In the genomic region with DNA sequence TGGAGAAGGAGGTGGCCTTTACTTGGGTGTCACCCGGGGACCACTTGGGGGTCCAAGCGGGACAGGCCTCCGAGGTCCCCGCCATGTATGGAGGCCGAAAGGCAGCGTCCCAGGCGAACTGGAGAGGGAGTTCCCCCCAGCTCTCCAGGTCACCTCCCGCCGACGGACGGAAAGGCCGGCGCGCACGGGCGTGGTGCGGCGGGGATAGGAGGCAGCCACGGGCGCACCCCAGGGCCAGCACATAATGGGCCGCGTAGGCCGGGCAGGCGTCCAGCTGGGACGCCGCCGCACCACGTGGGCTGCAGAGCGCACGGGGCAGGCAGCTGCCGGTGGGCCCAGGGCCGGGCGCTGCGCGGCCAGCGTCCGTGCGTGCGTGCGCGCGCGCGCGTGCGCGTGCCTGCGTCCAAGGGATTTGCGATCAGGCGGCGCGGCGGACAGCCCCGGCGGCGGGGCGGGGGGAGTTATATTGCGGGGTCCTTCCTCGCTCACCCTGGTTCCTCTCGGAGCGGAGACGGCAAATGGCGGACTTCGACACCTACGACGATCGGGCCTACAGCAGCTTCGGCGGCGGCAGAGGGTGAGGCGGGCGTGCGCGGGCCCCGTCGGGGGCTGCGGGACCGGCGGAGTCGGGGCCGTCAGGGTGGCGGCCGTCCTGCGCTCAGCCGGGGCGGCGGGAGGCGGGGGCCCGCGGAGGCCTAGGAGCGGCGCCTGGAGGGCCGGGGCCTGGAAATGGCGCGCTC, we compare ENCODE assay signal across 8 cellular contexts. TPM values are rescaled to one million over a fixed set of nuclear protein-coding genes. Genes with fewer than 3 reads are reported as not detected.
A peak's percentile ranks its signal among the peaks of the same experiment; 100 is the strongest.
DNase-seq lines count a peak whose midpoint lies in the region; ATAC-seq and TF ChIP-seq lines count a peak whose summit lies in the region.

A gene (plus strand): TSS at position 491 of the 740 bp plus-strand sequence. CDS start 28 bp downstream, at position 519.

- H3K9me3 ChIP-seq in right atrium auricular region (no peaks in the 10 kb centered on the region), psoas muscle (no peaks in the 10 kb centered on the region)

- no peaks in the 10 kb centered on the region for H3K27me3 ChIP-seq in right atrium auricular region
- no peaks in the 10 kb centered on the region for H3K27me3 ChIP-seq in psoas muscle (ENCODE audit: insufficient read depth in 3 of 3, low read length in 2 of 3)

- ATAC-seq in GM18502 (IDR thresholded peaks at IDR 0.05; ENCODE audit: poor library complexity, unreplicated experiment) = peak; percentile 73
- peak; percentile 70 for ATAC-seq in HG02943 (IDR thresholded peaks at IDR 0.05; ENCODE audit: low read depth, unreplicated experiment)
- peak; percentile 95 to 97 (median 96) for ATAC-seq in psoas muscle

- intact Hi-C loops in psoas muscle (cut with DNase I) = loop anchor here (5.0 kb wide), 2 partner anchors 67 to 107 kb away; no protein-coding TSS in a partner anchor

- peak within 1 kb of the TSS; percentile 78 to 90 for H3K4me3 ChIP-seq in right atrium auricular region
- H3K4me3 ChIP-seq in psoas muscle = peak within 1 kb of the TSS; percentile 96
- H3K4me3 ChIP-seq in urinary bladder (ENCODE audit: low read depth, low read length) = peak within 1 kb of the TSS; percentile 95

- H3K36me3 ChIP-seq in right atrium auricular region = no peaks in the 10 kb centered on the region
- peaks cover 0 to 19% of the 10 kb centered on the region in 2 donors for H3K36me3 ChIP-seq in psoas muscle (ENCODE audit: insufficient read depth in 1 of 2, low read depth in 1 of 2)
- H3K36me3 ChIP-seq in urinary bladder (ENCODE audit: insufficient read depth) = no peaks in the 10 kb centered on the region

- WGBS in psoas muscle, 3 donors = 0 to 1% (median 0%) methylated on average over 48 to 95 of the region's 95 CpGs
- WGBS in urinary bladder = under 1% methylated on average over 95 of the region's 95 CpGs

- peak within 1 kb of the TSS; percentile 91 for H3K27ac ChIP-seq in angular gyrus (ENCODE audit: low read depth, low read length)
- H3K27ac ChIP-seq in right atrium auricular region = peak within 1 kb of the TSS; percentile 88 to 92
- H3K27ac ChIP-seq in psoas muscle = peak within 1 kb of the TSS; percentile 97
- peak within 1 kb of the TSS; percentile 98 for H3K27ac ChIP-seq in urinary bladder (ENCODE audit: low read depth)

- TF ChIP-seq CTCF in right atrium auricular region (IDR thresholded peaks at IDR 0.05) (no peak), psoas muscle (IDR thresholded peaks at IDR 0.05) (no peak)

- H3K4me1 ChIP-seq in right atrium auricular region (peaks cover 0 to 48% of the 10 kb centered on the region in 2 donors), psoas muscle (peaks cover 44% of the 10 kb centered on the region), urinary bladder (ENCODE audit: insufficient read depth) (peaks cover 2% of the 10 kb centered on the region)

- DNase-seq in NCI-H187 treated with DMSO at 0.1 percent for 48 hours (lab: John Stamatoyannopoulos, UW) (peak; percentile 45), T-helper 2 cell (peak; percentile 90 to 96 (median 91)), right atrium auricular region (ENCODE audit: low spot score) (peak; percentile 96), psoas muscle (peak; percentile 97 to 98)

RNA-seq across cellular contexts. Expression of the gene that starts here (rescaled TPM):
- total RNA-seq in right atrium auricular region (100 to 1,000 TPM; 175 to 203 TPM), psoas muscle (100 to 1,000 TPM; 223 to 327 (median 284) TPM), urinary bladder (199 TPM)
- polyA plus RNA-seq in psoas muscle (100 to 1,000 TPM; 196 to 263 (median 221) TPM), urinary bladder (292 TPM)

Comparison
In these comparisons a context has a peak if more than half of its experiments do, and no peak if none do; other contexts are left out.
1. Peak in every context shown above with its lines: DNase-seq, ATAC-seq, H3K4me3 ChIP-seq and H3K27ac ChIP-seq.
2. DNase-seq: peak in every context shown above with its lines; median percentile 98 in psoas muscle; 96 in right atrium auricular region; 91 in T-helper 2 cell; 45 in NCI-H187 treated with DMSO at 0.1 percent for 48 hours.